Comparison of ENCODE assay signal across 17 cellular contexts in genomic region chr2:183604065-183604464, GRCh38.
A peak's percentile ranks its signal among the peaks of the same experiment; 100 is the strongest.
DNase-seq lines count a peak whose midpoint lies in the region; ATAC-seq, FAIRE-seq and TF ChIP-seq lines count a peak whose summit lies in the region.
"Had no signal": no experiment of that assay in that cellular context is flagged by ENCODE, and none has a peak within 500 bp of the region (broad histone marks: within the 10 kb centered on the region; RNA-seq: fewer than 3 reads in every experiment).

No MANE protein-coding gene starts in this region.

- TF ChIP-seq POLR2A in GM12892 (IDR thresholded peaks at IDR 0.05; ENCODE audit: low read depth, low read length) = no peak

- no peak for TF ChIP-seq CTCF in LNCaP clone FGC (IDR thresholded peaks at IDR 0.05; ENCODE audit: control insufficient read depth, extremely low read depth, insufficient read depth)

- FAIRE-seq in GM12892 (lab: Jason Lieb, UNC) = no peak
- FAIRE-seq: G401.6, GM19239 had no signal

- ATAC-seq in GM19452 (IDR thresholded peaks at IDR 0.05; ENCODE audit: unreplicated experiment) = no peak
- ATAC-seq: GM23338, HCT116 had no signal

- DNase-seq in NCI-H510A treated with DMSO at 0.1 percent for 48 hours (lab: John Stamatoyannopoulos, UW) (peak; percentile 26), NCI-H510A (lab: John Stamatoyannopoulos, UW) (no peak), COR-L47 (lab: John Stamatoyannopoulos, UW) (peak; percentile 3), LNCaP clone FGC (ENCODE audit: low read depth) (peak; percentile 40), NCI-H345 treated with DMSO at 0.1 percent for 48 hours (lab: John Stamatoyannopoulos, UW; ENCODE audit: unreplicated experiment) (peak; percentile 16), GM12892 (ENCODE audit: insufficient read length) (no peak)
- DNase-seq: C1 segment of cervical spinal cord; Caco-2; CD4-positive, alpha-beta memory T cell; DMS153; DND-41; H9 had no signal

- H3K4me3 ChIP-seq in LNCaP clone FGC (ENCODE audit: low read depth, low read length) = no peak overlapping the region
- H3K4me3 ChIP-seq: GM23338 had no signal

Comparison
In these comparisons a context has a peak if more than half of its experiments do, and no peak if none do; other contexts are left out.
1. DNase-seq: peak in NCI-H510A treated with DMSO at 0.1 percent for 48 hours (single experiment), COR-L47 (single experiment), LNCaP clone FGC (single experiment) and NCI-H345 treated with DMSO at 0.1 percent for 48 hours (single experiment); none in NCI-H510A (single experiment) and GM12892 (single experiment).